1 cellular context compared by ENCODE assay signal in genomic region chr17:41800601-41801373, GRCh38.
TF ChIP-seq lines count a peak whose summit lies in the region.

No MANE protein-coding gene starts in this region.

TF ChIP-seq in HepG2, 621 proteins besides CTCF, POLR2A, EP300 and RAD21 (continued from another document and continues in another):
- TF ChIP-seq ARID5B (CRISPR knock-in tag; IDR thresholded peaks at IDR 0.05) (peak; percentile 43), ZBTB20 (CRISPR knock-in tag; IDR thresholded peaks at IDR 0.05; ENCODE audit: borderline replicate concordance, low read depth) (peak; percentile 20; the same call in 1 of the 2 replicates), ZNF276 (CRISPR knock-in tag; IDR thresholded peaks at IDR 0.05; ENCODE audit: low read depth) (no peak), MLX (CRISPR knock-in tag; IDR thresholded peaks at IDR 0.05) (0 out of 2 replicates have a peak, but pooled peaks have one; percentile 35), THAP8 (CRISPR knock-in tag; IDR thresholded peaks at IDR 0.05; ENCODE audit: borderline replicate concordance) (no peak), ZNF749 (CRISPR knock-in tag; IDR thresholded peaks at IDR 0.05; ENCODE audit: borderline replicate concordance) (0 out of 2 replicates have a peak, but pooled peaks have one; percentile 44), HIC2 (CRISPR knock-in tag; IDR thresholded peaks at IDR 0.05; ENCODE audit: low read depth) (peak; percentile 28), ZNF687 (CRISPR knock-in tag; IDR thresholded peaks at IDR 0.05) (peak; percentile 75), PATZ1 (CRISPR knock-in tag; IDR thresholded peaks at IDR 0.05) (peak; percentile 87), NBN (conservative IDR thresholded peaks at IDR 0.05) (no peak), ZGPAT (CRISPR knock-in tag; IDR thresholded peaks at IDR 0.05) (peak; percentile 11; the same call in 1 of the 2 replicates), MXD3 (CRISPR knock-in tag; IDR thresholded peaks at IDR 0.05) (peak; percentile 9; the same call in 1 of the 2 replicates), NFRKB (IDR thresholded peaks at IDR 0.05) (no peak), KLF12 (CRISPR knock-in tag; IDR thresholded peaks at IDR 0.05; ENCODE audit: borderline replicate concordance) (peak; percentile 70; the same call in 1 of the 2 replicates), NR2F1 (CRISPR knock-in tag; IDR thresholded peaks at IDR 0.05) (peak; percentile 72 to 77; a peak in 3 of 4 replicates), HBP1 (CRISPR knock-in tag; IDR thresholded peaks at IDR 0.05; ENCODE audit: low read depth) (no peak; the same call in none of the 2 replicates), PRDM15 (CRISPR knock-in tag; IDR thresholded peaks at IDR 0.05) (no peak), SMAD1 (CRISPR knock-in tag; IDR thresholded peaks at IDR 0.05; ENCODE audit: borderline replicate concordance, low read depth) (peak; percentile 40; the same call in 1 of the 2 replicates), ZUFSP (CRISPR knock-in tag; IDR thresholded peaks at IDR 0.05; ENCODE audit: borderline replicate concordance) (no peak), NR2C2 (CRISPR knock-in tag; IDR thresholded peaks at IDR 0.05; ENCODE audit: borderline replicate concordance) (peak; percentile 56; the same call in 1 of the 2 replicates), POLR2AphosphoS5 (IDR thresholded peaks at IDR 0.05; ENCODE audit: low read depth, low read length) (peak; percentile 17; the same call in 1 of the 2 replicates), SNRNP70 (IDR thresholded peaks at IDR 0.05; ENCODE audit: low read depth, low read length) (no peak), JUN (CRISPR knock-in tag; IDR thresholded peaks at IDR 0.05) (0 out of 2 replicates have a peak, but pooled peaks have one; percentile 55)
